19 cellular contexts compared by ENCODE assay signal in the genomic region with DNA sequence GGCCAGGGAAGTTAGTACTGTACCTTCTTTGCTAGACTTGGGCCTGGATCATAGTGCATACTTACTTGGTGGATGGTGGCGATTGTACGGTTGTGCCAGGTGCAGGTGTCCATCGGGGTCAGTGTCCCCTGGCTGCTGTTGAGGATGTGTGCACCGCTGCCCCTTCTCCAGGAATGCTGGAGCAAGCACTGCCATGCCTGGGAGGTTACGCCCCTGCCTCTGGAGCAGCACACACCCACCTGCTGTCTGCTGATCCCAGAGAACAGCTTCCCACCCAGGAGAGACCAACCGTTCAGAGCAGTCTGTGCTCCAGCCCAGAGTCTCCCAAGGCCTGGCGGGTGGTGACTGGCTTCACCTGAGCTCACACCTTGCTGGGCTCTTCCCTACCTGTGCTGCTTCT.
DNase-seq lines count a peak whose midpoint lies in the region; ATAC-seq, FAIRE-seq and TF ChIP-seq lines count a peak whose summit lies in the region.
"Had no signal": no experiment of that assay in that cellular context is flagged by ENCODE, and none has a peak within 500 bp of the region (broad histone marks: within the 10 kb centered on the region; RNA-seq: fewer than 3 reads in every experiment).

No MANE protein-coding gene starts in this region.

- TF ChIP-seq RAD21 in HepG2 (CRISPR knock-in tag; IDR thresholded peaks at IDR 0.05): no peak

- no peaks in the 10 kb centered on the region for H3K79me2 ChIP-seq in HepG2 (ENCODE audit: insufficient read depth, low read length)
- H3K79me2 ChIP-seq in osteoblast (ENCODE audit: insufficient read depth, low read length): no peaks in the 10 kb centered on the region

- POLR2A ChIA-PET in HepG2 (lab: Yijun Ruan, JAX): no interaction called here

- intact Hi-C loops in right lobe of liver (cut with DNase I) (loop anchor here in 1 of 2 donors (10.0 kb wide), 1 partner anchor 161 kb away; no protein-coding TSS in a partner anchor), HepG2 (cut with micrococcal nuclease; ENCODE audit: unreplicated experiment) (no loop called here)

- BruUV-seq in HepG2 (replicated peaks; lab: Mats Ljungman, UMichigan): no TSS peak

- DNase-seq in right lobe of liver (peak in 2 of 3 donors; percentile 27 to 31), HepG2 (ENCODE audit: low spot score) (no peak), islet precursor cell (peak; percentile 47), osteoblast (ENCODE audit: insufficient read length, low spot score, missing footprints) (peak; percentile 5), SW480 (ENCODE audit: low spot score) (no peak)
- DNase-seq in stimulated activated CD4-positive, alpha-beta T cell treated with anti-CD3 and anti-CD28 coated beads, Interleukin-12 subunit alpha, Interleukin-12 subunit beta, amount 100 ng/mL, for 4 hours: no peak
- DNase-seq: CD4-positive, CD25-positive, alpha-beta regulatory T cell; DMS153; Karpas-422; MG63; NCI-H1092; NCI-H146; NCI-H2081; NCI-H510A; NCI-H82 had no signal

- TF ChIP-seq EP300 in HepG2 (IDR thresholded peaks at IDR 0.05; ENCODE audit: low read depth in 2 of 2, low read length in 2 of 2) (no peak), HepG2 (CRISPR knock-in tag; IDR thresholded peaks at IDR 0.05; ENCODE audit: borderline replicate concordance) (no peak)

- H3K27ac ChIP-seq in right lobe of liver (no peak overlapping the region), HepG2 (ENCODE audit: extremely low read length, insufficient read depth, low read length) (no peak overlapping the region), osteoblast (ENCODE audit: low read depth, low read length) (no peak overlapping the region)

- H3K4me3 ChIP-seq in right lobe of liver: no peak overlapping the region
- H3K4me3 ChIP-seq in HepG2 (replicated peaks in 1 of 3; ENCODE audit: insufficient read depth in 1 of 3, low read depth in 2 of 3, low read length in 3 of 3): no peak overlapping the region
- no peak overlapping the region for H3K4me3 ChIP-seq in osteoblast (ENCODE audit: insufficient read depth, low read length)
- H3K4me3 ChIP-seq: MG63 had no signal

- WGBS in right lobe of liver (ENCODE audit: insufficient coverage, low coverage, low lambda C conversion rate, missing lambda C conversion rate): 73% methylated on average over 3 of the region's 7 CpGs
- 10% methylated on average over 5 of the region's 7 CpGs for WGBS in HepG2 (ENCODE audit: low lambda C conversion rate)

- in situ Hi-C loops in HepG2 (cut with HindIII; ENCODE audit: extremely low pct_ligation_motif_present, low pct_unique_long_range_greater_than_20kb): no loop called here

- H3K4me2 ChIP-seq in HepG2 (ENCODE audit: low read depth, low read length): no peak overlapping the region
- H3K4me2 ChIP-seq in osteoblast (ENCODE audit: insufficient read depth, low read length): no peak overlapping the region

- H3K27me3 ChIP-seq in right lobe of liver (no peaks in the 10 kb centered on the region), HepG2 (ENCODE audit: control insufficient read depth in 1 of 2, insufficient read depth in 2 of 2, low read length in 2 of 2) (peaks cover 5 to 40% of the 10 kb centered on the region in 2 experiments), osteoblast (ENCODE audit: insufficient read depth, low read length) (no peaks in the 10 kb centered on the region)
- H3K27me3 ChIP-seq: MG63 had no signal

- FAIRE-seq in HepG2 (lab: Jason Lieb, UNC): no peak
- FAIRE-seq: GM12892, H54 had no signal

- no peaks in the 10 kb centered on the region for H3K36me3 ChIP-seq in right lobe of liver
- no peaks in the 10 kb centered on the region for H3K36me3 ChIP-seq in HepG2 (replicated peaks in 1 of 2; ENCODE audit: control insufficient read depth in 1 of 2, insufficient read depth in 2 of 2, low read length in 2 of 2)
- no peaks in the 10 kb centered on the region for H3K36me3 ChIP-seq in osteoblast (ENCODE audit: insufficient read depth, low read length)
- H3K36me3 ChIP-seq: MG63 had no signal

- H2AFZ ChIP-seq in HepG2 (ENCODE audit: low read length) (no peak overlapping the region), osteoblast (ENCODE audit: low read length) (no peak overlapping the region)

- H3K9ac ChIP-seq in HepG2 (ENCODE audit: insufficient read depth, low read depth, low read length): no peak overlapping the region

- TF ChIP-seq CTCF in right lobe of liver (IDR thresholded peaks at IDR 0.05) (no peak), HepG2 (CRISPR knock-in tag; IDR thresholded peaks at IDR 0.05) (no peak), osteoblast (IDR thresholded peaks at IDR 0.05; ENCODE audit: extremely low read depth, low read depth, low read length) (no peak)

- ATAC-seq in right lobe of liver (no peak), HepG2 (no peak), GM18498 (IDR thresholded peaks at IDR 0.05; ENCODE audit: unreplicated experiment) (no peak)

- H3K9me3 ChIP-seq in right lobe of liver (no peaks in the 10 kb centered on the region), HepG2 (ENCODE audit: low read length) (no peaks in the 10 kb centered on the region), osteoblast (ENCODE audit: low read depth, low read length) (no peaks in the 10 kb centered on the region)
- H3K9me3 ChIP-seq: Caco-2, MG63 had no signal

- H4K20me1 ChIP-seq in HepG2 (ENCODE audit: insufficient read depth, low read length) (no peaks in the 10 kb centered on the region), osteoblast (ENCODE audit: insufficient read depth, low read length) (no peaks in the 10 kb centered on the region)

- TF ChIP-seq POLR2A in right lobe of liver (IDR thresholded peaks at IDR 0.05) (no peak), HepG2 (IDR thresholded peaks at IDR 0.05; ENCODE audit: insufficient read depth in 1 of 2, low read depth in 2 of 2, low read length in 2 of 2) (no peak)

- H3K4me1 ChIP-seq in right lobe of liver (no peaks in the 10 kb centered on the region), HepG2 (ENCODE audit: insufficient read depth, low read length) (no peaks in the 10 kb centered on the region), osteoblast (ENCODE audit: insufficient read depth, low read length) (no peaks in the 10 kb centered on the region)
- H3K4me1 ChIP-seq: Caco-2 had no signal

- CTCF ChIA-PET in HepG2 (lab: Yijun Ruan, JAX; ENCODE audit: low intra/inter-chr PET ratio, low total read pairs): no interaction called here

TF ChIP-seq in HepG2, 621 proteins besides CTCF, POLR2A, EP300 and RAD21:
- TF ChIP-seq HES4 (CRISPR knock-in tag; IDR thresholded peaks at IDR 0.05; ENCODE audit: borderline replicate concordance) (no peak), HINFP (CRISPR knock-in tag; IDR thresholded peaks at IDR 0.05; ENCODE audit: low read depth) (no peak), KDM1A (CRISPR knock-in tag; IDR thresholded peaks at IDR 0.05) (no peak), ZNF30 (CRISPR knock-in tag; IDR thresholded peaks at IDR 0.05) (no peak), HOXA3 (CRISPR knock-in tag; IDR thresholded peaks at IDR 0.05) (no peak), SRSF9 (IDR thresholded peaks at IDR 0.05; ENCODE audit: borderline replicate concordance, insufficient read depth, low read depth, low read length, poor library complexity, severe bottlenecking) (no peak), MATR3 (CRISPR knock-in tag; IDR thresholded peaks at IDR 0.05) (no peak), FLYWCH1 (CRISPR knock-in tag; IDR thresholded peaks at IDR 0.05) (no peak), SMYD3 (CRISPR knock-in tag; IDR thresholded peaks at IDR 0.05) (no peak), GTF2F1 (IDR thresholded peaks at IDR 0.05; ENCODE audit: low read length) (no peak)
- TF ChIP-seq, protein P1, sequence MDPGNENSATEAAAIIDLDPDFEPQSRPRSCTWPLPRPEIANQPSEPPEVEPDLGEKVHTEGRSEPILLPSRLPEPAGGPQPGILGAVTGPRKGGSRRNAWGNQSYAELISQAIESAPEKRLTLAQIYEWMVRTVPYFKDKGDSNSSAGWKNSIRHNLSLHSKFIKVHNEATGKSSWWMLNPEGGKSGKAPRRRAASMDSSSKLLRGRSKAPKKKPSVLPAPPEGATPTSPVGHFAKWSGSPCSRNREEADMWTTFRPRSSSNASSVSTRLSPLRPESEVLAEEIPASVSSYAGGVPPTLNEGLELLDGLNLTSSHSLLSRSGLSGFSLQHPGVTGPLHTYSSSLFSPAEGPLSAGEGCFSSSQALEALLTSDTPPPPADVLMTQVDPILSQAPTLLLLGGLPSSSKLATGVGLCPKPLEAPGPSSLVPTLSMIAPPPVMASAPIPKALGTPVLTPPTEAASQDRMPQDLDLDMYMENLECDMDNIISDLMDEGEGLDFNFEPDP (CRISPR knock-in tag; conservative IDR thresholded peaks at IDR 0.05): no peak
- TF ChIP-seq, protein P2, sequence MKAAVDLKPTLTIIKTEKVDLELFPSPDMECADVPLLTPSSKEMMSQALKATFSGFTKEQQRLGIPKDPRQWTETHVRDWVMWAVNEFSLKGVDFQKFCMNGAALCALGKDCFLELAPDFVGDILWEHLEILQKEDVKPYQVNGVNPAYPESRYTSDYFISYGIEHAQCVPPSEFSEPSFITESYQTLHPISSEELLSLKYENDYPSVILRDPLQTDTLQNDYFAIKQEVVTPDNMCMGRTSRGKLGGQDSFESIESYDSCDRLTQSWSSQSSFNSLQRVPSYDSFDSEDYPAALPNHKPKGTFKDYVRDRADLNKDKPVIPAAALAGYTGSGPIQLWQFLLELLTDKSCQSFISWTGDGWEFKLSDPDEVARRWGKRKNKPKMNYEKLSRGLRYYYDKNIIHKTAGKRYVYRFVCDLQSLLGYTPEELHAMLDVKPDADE (CRISPR knock-in tag; IDR thresholded peaks at IDR 0.05): no peak
- TF ChIP-seq, protein P3, sequence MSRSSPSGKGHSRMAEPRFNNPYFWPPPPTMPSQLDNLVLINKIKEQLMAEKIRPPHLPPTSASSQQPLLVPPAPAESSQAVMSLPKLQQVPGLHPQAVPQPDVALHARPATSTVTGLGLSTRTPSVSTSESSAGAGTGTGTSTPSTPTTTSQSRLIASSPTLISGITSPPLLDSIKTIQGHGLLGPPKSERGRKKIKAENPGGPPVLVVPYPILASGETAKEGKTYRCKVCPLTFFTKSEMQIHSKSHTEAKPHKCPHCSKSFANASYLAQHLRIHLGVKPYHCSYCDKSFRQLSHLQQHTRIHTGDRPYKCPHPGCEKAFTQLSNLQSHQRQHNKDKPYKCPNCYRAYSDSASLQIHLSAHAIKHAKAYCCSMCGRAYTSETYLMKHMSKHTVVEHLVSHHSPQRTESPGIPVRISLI (CRISPR knock-in tag; IDR thresholded peaks at IDR 0.05; ENCODE audit: borderline replicate concordance): no peak

Comparison
In these comparisons a context has a peak if more than half of its experiments do, and no peak if none do; other contexts are left out.
1. DNase-seq: peak in right lobe of liver (2 of 3), islet precursor cell (single experiment) and osteoblast (single experiment); none in HepG2 (single experiment), SW480 (single experiment) and stimulated activated CD4-positive, alpha-beta T cell treated with anti-CD3 and anti-CD28 coated beads, Interleukin-12 subunit alpha, Interleukin-12 subunit beta, amount 100 ng/mL, for 4 hours (single experiment).